In genomic region chr9:2391514-2392132, GRCh38 we compare ENCODE assay signal across 1 cellular context.
TF ChIP-seq lines count a peak whose summit lies in the region.

No MANE protein-coding gene starts in this region.

TF ChIP-seq in SK-N-SH treated with all-trans-retinoic acid at 6 μM for 48 hours, 23 proteins besides CTCF, POLR2A, EP300 and RAD21 (continued from another document):
- TF ChIP-seq, protein P1, sequence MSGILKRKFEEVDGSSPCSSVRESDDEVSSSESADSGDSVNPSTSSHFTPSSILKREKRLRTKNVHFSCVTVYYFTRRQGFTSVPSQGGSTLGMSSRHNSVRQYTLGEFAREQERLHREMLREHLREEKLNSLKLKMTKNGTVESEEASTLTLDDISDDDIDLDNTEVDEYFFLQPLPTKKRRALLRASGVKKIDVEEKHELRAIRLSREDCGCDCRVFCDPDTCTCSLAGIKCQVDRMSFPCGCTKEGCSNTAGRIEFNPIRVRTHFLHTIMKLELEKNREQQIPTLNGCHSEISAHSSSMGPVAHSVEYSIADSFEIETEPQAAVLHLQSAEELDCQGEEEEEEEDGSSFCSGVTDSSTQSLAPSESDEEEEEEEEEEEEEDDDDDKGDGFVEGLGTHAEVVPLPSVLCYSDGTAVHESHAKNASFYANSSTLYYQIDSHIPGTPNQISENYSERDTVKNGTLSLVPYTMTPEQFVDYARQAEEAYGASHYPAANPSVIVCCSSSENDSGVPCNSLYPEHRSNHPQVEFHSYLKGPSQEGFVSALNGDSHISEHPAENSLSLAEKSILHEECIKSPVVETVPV (CRISPR knock-in tag; IDR thresholded peaks at IDR 0.05), result peak; percentile 44
- TF ChIP-seq TCF4 (CRISPR knock-in tag; IDR thresholded peaks at IDR 0.05; ENCODE audit: borderline replicate concordance), result peak; percentile 99
- TF ChIP-seq, protein P2, sequence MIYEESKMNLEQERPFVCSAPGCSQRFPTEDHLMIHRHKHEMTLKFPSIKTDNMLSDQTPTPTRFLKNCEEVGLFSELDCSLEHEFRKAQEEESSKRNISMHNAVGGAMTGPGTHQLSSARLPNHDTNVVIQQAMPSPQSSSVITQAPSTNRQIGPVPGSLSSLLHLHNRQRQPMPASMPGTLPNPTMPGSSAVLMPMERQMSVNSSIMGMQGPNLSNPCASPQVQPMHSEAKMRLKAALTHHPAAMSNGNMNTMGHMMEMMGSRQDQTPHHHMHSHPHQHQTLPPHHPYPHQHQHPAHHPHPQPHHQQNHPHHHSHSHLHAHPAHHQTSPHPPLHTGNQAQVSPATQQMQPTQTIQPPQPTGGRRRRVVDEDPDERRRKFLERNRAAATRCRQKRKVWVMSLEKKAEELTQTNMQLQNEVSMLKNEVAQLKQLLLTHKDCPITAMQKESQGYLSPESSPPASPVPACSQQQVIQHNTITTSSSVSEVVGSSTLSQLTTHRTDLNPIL (CRISPR knock-in tag; IDR thresholded peaks at IDR 0.05; ENCODE audit: low read depth), result peak; percentile 48; the same call in 1 of the 2 replicates
TF ChIP-seq in SK-N-SH treated with all-trans-retinoic acid at 6 μM for 48 hours: peak in this region for 5; not testable (repeated sequence) for 18.
